Comparison of ENCODE assay signal across 17 cellular contexts in genomic region chr1:221722254-221723017, GRCh38. TPM values are rescaled to one million over a fixed set of nuclear protein-coding genes. Genes with fewer than 3 reads are reported as not detected.
A peak's percentile ranks its signal among the peaks of the same experiment; 100 is the strongest.
DNase-seq lines count a peak whose midpoint lies in the region; ATAC-seq and TF ChIP-seq lines count a peak whose summit lies in the region.
"Had no signal": no experiment of that assay in that cellular context is flagged by ENCODE, and none has a peak within 500 bp of the region (broad histone marks: within the 10 kb centered on the region; RNA-seq: fewer than 3 reads in every experiment).

No MANE protein-coding gene starts in this region.

- peaks cover 28% of the 10 kb centered on the region for H3K4me1 ChIP-seq in smooth muscle cell (ENCODE audit: low read depth)

- H3K36me3 ChIP-seq in smooth muscle cell (ENCODE audit: low read depth), result no peaks in the 10 kb centered on the region
- H3K36me3 ChIP-seq: neural progenitor cell, WERI-Rb-1 had no signal

- ATAC-seq in activated T-helper 17 cell treated with anti-CD3 and anti-CD28 coated beads, Interleukin-2, amount 50 U/mL, for 72 hours (replicated peaks), result no peak
- no peak for ATAC-seq in memory B cell (ENCODE audit: low read depth)

- H3K27ac Mint-ChIP-seq in HFFc6 (peak overlapping the region; percentile 77), memory B cell (peak overlapping the region; percentile 37)
- peak overlapping the region; percentile 10 for H3K27ac Mint-ChIP-seq in activated T-helper 17 cell treated with anti-CD3 and anti-CD28 coated beads, Interleukin-2, amount 50 U/mL, for 72 hours
- H3K27ac Mint-ChIP-seq: activated naive CD8-positive, alpha-beta T cell treated with anti-CD3 and anti-CD28 coated beads, Interleukin-2, amount 50 U/mL, for 24 hours; neural progenitor cell had no signal

- H3K79me2 ChIP-seq in smooth muscle cell (ENCODE audit: low read depth), result peaks cover 66% of the 10 kb centered on the region

- 80% methylated on average over 3 of the region's 3 CpGs for WGBS in smooth muscle cell (ENCODE audit: low lambda C conversion rate)

- H4K20me1 ChIP-seq in smooth muscle cell (ENCODE audit: low read depth), result peaks cover 19% of the 10 kb centered on the region

- H3K27ac ChIP-seq in smooth muscle cell (ENCODE audit: low read depth), result peak overlapping the region; percentile 99
- H3K27ac ChIP-seq: KMS-11, neural progenitor cell, WERI-Rb-1 had no signal

- H3K9me3 ChIP-seq in smooth muscle cell (replicated peaks; ENCODE audit: low read depth), result no peaks in the 10 kb centered on the region

- H3F3A ChIP-seq in smooth muscle cell (ENCODE audit: low read depth), result peaks cover 41% of the 10 kb centered on the region

- H3K27me3 ChIP-seq in smooth muscle cell (ENCODE audit: low read depth), result no peaks in the 10 kb centered on the region
- H3K27me3 ChIP-seq: neural progenitor cell had no signal

- peaks cover 68% of the 10 kb centered on the region for H3K36me3 Mint-ChIP-seq in HFFc6 (ENCODE audit: low read depth)
- H3K36me3 Mint-ChIP-seq in activated T-helper 17 cell treated with anti-CD3 and anti-CD28 coated beads, Interleukin-2, amount 50 U/mL, for 72 hours (ENCODE audit: low read depth), result peaks cover 19% of the 10 kb centered on the region
- peaks cover 9% of the 10 kb centered on the region for H3K36me3 Mint-ChIP-seq in memory B cell

- no peak for TF ChIP-seq CTCF in HFFc6 (IDR thresholded peaks at IDR 0.05)
- TF ChIP-seq CTCF in smooth muscle cell (IDR thresholded peaks at IDR 0.05; ENCODE audit: borderline replicate concordance, insufficient read depth, poor library complexity, severe bottlenecking), result no peak

- H3K9me3 Mint-ChIP-seq in HFFc6, result peaks cover 14% of the 10 kb centered on the region
- H3K9me3 Mint-ChIP-seq in activated T-helper 17 cell treated with anti-CD3 and anti-CD28 coated beads, Interleukin-2, amount 50 U/mL, for 72 hours, result no peaks in the 10 kb centered on the region
- H3K9me3 Mint-ChIP-seq in memory B cell, result peaks cover 4% of the 10 kb centered on the region

- H3K9ac ChIP-seq in smooth muscle cell (ENCODE audit: low read depth), result no peak overlapping the region
- H3K9ac ChIP-seq: KMS-11, neural progenitor cell had no signal

- peaks cover 100% of the 10 kb centered on the region for H3K4me1 Mint-ChIP-seq in HFFc6 (ENCODE audit: low read depth)
- H3K4me1 Mint-ChIP-seq in activated T-helper 17 cell treated with anti-CD3 and anti-CD28 coated beads, Interleukin-2, amount 50 U/mL, for 72 hours, result peaks cover 31% of the 10 kb centered on the region
- peaks cover 29% of the 10 kb centered on the region for H3K4me1 Mint-ChIP-seq in memory B cell

- H2AFZ ChIP-seq in smooth muscle cell (ENCODE audit: low read depth), result no peak overlapping the region
- H2AFZ ChIP-seq: neural progenitor cell had no signal

- no peak overlapping the region for H3K4me3 ChIP-seq in smooth muscle cell
- H3K4me3 ChIP-seq: neural progenitor cell had no signal

- H3K4me3 Mint-ChIP-seq in HFFc6 (peak overlapping the region; percentile 41), memory B cell (no peak overlapping the region)
- H3K4me3 Mint-ChIP-seq in activated T-helper 17 cell treated with anti-CD3 and anti-CD28 coated beads, Interleukin-2, amount 50 U/mL, for 72 hours, result no peak overlapping the region
- H3K4me3 Mint-ChIP-seq: activated naive CD8-positive, alpha-beta T cell treated with anti-CD3 and anti-CD28 coated beads, Interleukin-2, amount 50 U/mL, for 24 hours; neural progenitor cell had no signal

- H3K27me3 Mint-ChIP-seq in HFFc6 (ENCODE audit: insufficient read depth) (no peaks in the 10 kb centered on the region), memory B cell (no peaks in the 10 kb centered on the region)
- H3K27me3 Mint-ChIP-seq in activated T-helper 17 cell treated with anti-CD3 and anti-CD28 coated beads, Interleukin-2, amount 50 U/mL, for 72 hours, result no peaks in the 10 kb centered on the region
- H3K27me3 Mint-ChIP-seq: activated naive CD8-positive, alpha-beta T cell treated with anti-CD3 and anti-CD28 coated beads, Interleukin-2, amount 50 U/mL, for 24 hours had no signal

- no peak for DNase-seq in HFFc6
- no peak for DNase-seq in memory B cell (ENCODE audit: low spot score in 2 of 2)
- DNase-seq in smooth muscle cell (lab: John Stamatoyannopoulos, UW; ENCODE audit: unreplicated experiment), result no peak
- DNase-seq in D341Med (ENCODE audit: low spot score), result no peak
- DNase-seq in NCI-H69 (lab: John Stamatoyannopoulos, UW), result no peak
- DNase-seq in LoVo (ENCODE audit: low spot score), result no peak
- DNase-seq: activated CD8-positive, alpha-beta memory T cell treated with anti-CD3 and anti-CD28 coated beads for 24 hours; activated naive CD8-positive, alpha-beta T cell treated with anti-CD3 and anti-CD28 coated beads, Interleukin-2, amount 50 U/mL, for 24 hours; effector memory CD4-positive, alpha-beta T cell; NCI-H1092 treated with DMSO at 0.1 percent for 48 hours; NCI-H2107; NCI-H524 treated with DMSO at 0.1 percent for 48 hours; T-helper 2 cell; WERI-Rb-1 had no signal

- H3K4me2 ChIP-seq in smooth muscle cell, result peak overlapping the region; percentile 66
- H3K4me2 ChIP-seq: KMS-11, neural progenitor cell had no signal

RNA-seq across cellular contexts. Expression of gene DUSP10, which starts 19.5 kb away (rescaled TPM):
- 10 to 100 TPM; 30.5 to 48.9 (median 43.8) TPM for total RNA-seq in HFFc6 (2021; fragmentation: NEBNext Ultra II Directional; extraction: Animal tissue kit (Norgen Biotek cat#: 25700))
- 10 to 100 TPM in 1 of 2 donors, 1 to 10 TPM in 1; 8.2 to 11.7 TPM for total RNA-seq in activated T-helper 17 cell treated with anti-CD3 and anti-CD28 coated beads, Interleukin-2, amount 50 U/mL, for 72 hours
- total RNA-seq in smooth muscle cell, result 78.2 and 104 TPM in 2 replicates
- polyA plus RNA-seq in smooth muscle cell, result 49.7 and 56.8 TPM in 2 replicates

Comparison
In these comparisons a context has a peak if more than half of its experiments do, and no peak if none do; other contexts are left out.
1. H3K27ac Mint-ChIP-seq: peak in every context shown above with its lines; median percentile 77 in HFFc6; 37 in memory B cell; 10 in activated T-helper 17 cell treated with anti-CD3 and anti-CD28 coated beads, Interleukin-2, amount 50 U/mL, for 72 hours.